10 cellular contexts compared by ENCODE assay signal in genomic region chr2:219499555-219499954, GRCh38. TPM values are rescaled to one million over a fixed set of nuclear protein-coding genes. Genes with fewer than 3 reads are reported as not detected.
A peak's percentile ranks its signal among the peaks of the same experiment; 100 is the strongest.
DNase-seq lines count a peak whose midpoint lies in the region; ATAC-seq, FAIRE-seq and TF ChIP-seq lines count a peak whose summit lies in the region.
"Had no signal": no experiment of that assay in that cellular context is flagged by ENCODE, and none has a peak within 500 bp of the region (broad histone marks: within the 10 kb centered on the region; RNA-seq: fewer than 3 reads in every experiment).

No MANE protein-coding gene starts in this region.

- peak overlapping the region; percentile 97 for H3K4me2 ChIP-seq in HepG2 (ENCODE audit: low read depth, low read length)

- peak overlapping the region; percentile 96 for H3K9ac ChIP-seq in HepG2 (ENCODE audit: insufficient read depth, low read depth, low read length)

- ATAC-seq in HepG2 (no peak), thoracic aorta (ENCODE audit: insufficient number of reproducible peaks, low FRiP score, low read depth) (no peak)

- H3K4me1 ChIP-seq in HepG2 (ENCODE audit: insufficient read depth, low read length) (peaks cover 56% of the 10 kb centered on the region), thoracic aorta (ENCODE audit: control insufficient read depth in 1 of 2, low read depth in 2 of 2) (peaks cover 21 to 46% of the 10 kb centered on the region in 2 donors)

- in situ Hi-C loops in HepG2 (cut with HindIII; ENCODE audit: extremely low pct_ligation_motif_present, low pct_unique_long_range_greater_than_20kb), result no loop called here

- peak overlapping the region; percentile 84 for H3K4me3 Mint-ChIP-seq in activated T-cell treated with anti-CD3 and anti-CD28 coated beads, Interleukin-2, amount 50 U/mL, for 24 hours
- H3K4me3 Mint-ChIP-seq in activated naive CD8-positive, alpha-beta T cell treated with anti-CD3 and anti-CD28 coated beads for 36 hours, result peak overlapping the region; percentile 94

- DNase-seq in activated T-cell treated with anti-CD3 and anti-CD28 coated beads, Interleukin-2, amount 50 U/mL, for 24 hours, result no peak
- DNase-seq in activated T-cell treated with anti-CD3 and anti-CD28 coated beads for 4 hours (no peak), HepG2 (ENCODE audit: low spot score) (no peak), thoracic aorta (ENCODE audit: low spot score) (no peak), RWPE1 (ENCODE audit: low spot score) (no peak)
- DNase-seq in activated naive CD8-positive, alpha-beta T cell treated with anti-CD3 and anti-CD28 coated beads for 36 hours, result no peak
- no peak for DNase-seq in central memory CD4-positive, alpha-beta T cell
- DNase-seq in stimulated activated CD4-positive, alpha-beta T cell treated with anti-CD3 and anti-CD28 coated beads, Interleukin-15, amount 100 ng/mL, for 24 hours, result no peak
- DNase-seq: activated effector memory CD4-positive, alpha-beta T cell treated with Interleukin-2 at 50 U/mL for 16 hours; NCI-H2171 had no signal

- WGBS in HepG2 (ENCODE audit: low lambda C conversion rate), result 4% methylated on average over 1 of the region's 1 CpG

- H3K9me3 Mint-ChIP-seq in activated T-cell treated with anti-CD3 and anti-CD28 coated beads, Interleukin-2, amount 50 U/mL, for 24 hours, result no peaks in the 10 kb centered on the region
- H3K9me3 Mint-ChIP-seq in activated naive CD8-positive, alpha-beta T cell treated with anti-CD3 and anti-CD28 coated beads for 36 hours, result no peaks in the 10 kb centered on the region

- H3K27ac ChIP-seq in HepG2 (ENCODE audit: extremely low read length, insufficient read depth, low read length) (peak overlapping the region; percentile 70), thoracic aorta (no peak overlapping the region), RWPE1 (no peak overlapping the region)

- CTCF ChIA-PET in HepG2 (lab: Yijun Ruan, JAX; ENCODE audit: low intra/inter-chr PET ratio, low total read pairs) (no interaction called here), RWPE1 (lab: Yijun Ruan, JAX) (interaction anchor here (2.8 kb wide), 1 partner anchor 10 kb away, joined by 14 read pairs; no protein-coding TSS in a partner anchor)

- H3K27me3 ChIP-seq in HepG2 (ENCODE audit: control insufficient read depth in 1 of 2, insufficient read depth in 2 of 2, low read length in 2 of 2) (peaks cover 6 to 31% of the 10 kb centered on the region in 2 experiments; a peak in 4 of 5 replicates), thoracic aorta (replicated peaks; ENCODE audit: insufficient read depth) (no peaks in the 10 kb centered on the region)

- FAIRE-seq in HepG2 (lab: Jason Lieb, UNC), result no peak

- H3K9me3 ChIP-seq in HepG2 (ENCODE audit: low read length), result no peaks in the 10 kb centered on the region
- H3K9me3 ChIP-seq in thoracic aorta, result no peaks in the 10 kb centered on the region

- POLR2A ChIA-PET in HepG2 (lab: Yijun Ruan, JAX), result interaction anchor here (1.2 to 4.4 kb wide), 4 partner anchors 11 to 98 kb away, joined by 5 to 94 read pairs (median 14); partner anchors contain the start of genes ASIC4 and STK11IP
- POLR2A ChIA-PET in RWPE1 (lab: Yijun Ruan, JAX; ENCODE audit: low non-redundant PET), result no interaction called here

- no peak overlapping the region for H2AFZ ChIP-seq in HepG2 (ENCODE audit: low read length)

- peaks cover 40% of the 10 kb centered on the region for H3K27me3 Mint-ChIP-seq in activated T-cell treated with anti-CD3 and anti-CD28 coated beads, Interleukin-2, amount 50 U/mL, for 24 hours
- peaks cover 39% of the 10 kb centered on the region for H3K27me3 Mint-ChIP-seq in activated naive CD8-positive, alpha-beta T cell treated with anti-CD3 and anti-CD28 coated beads for 36 hours

- peaks cover 42% of the 10 kb centered on the region for H3K4me1 Mint-ChIP-seq in activated T-cell treated with anti-CD3 and anti-CD28 coated beads, Interleukin-2, amount 50 U/mL, for 24 hours (ENCODE audit: low read depth)
- H3K4me1 Mint-ChIP-seq in activated naive CD8-positive, alpha-beta T cell treated with anti-CD3 and anti-CD28 coated beads for 36 hours, result peaks cover 31% of the 10 kb centered on the region

- peaks cover 7 to 14% of the 10 kb centered on the region in 2 experiments for H3K36me3 ChIP-seq in HepG2 (replicated peaks in 1 of 2; ENCODE audit: control insufficient read depth in 1 of 2, insufficient read depth in 2 of 2, low read length in 2 of 2)
- peaks cover 18% of the 10 kb centered on the region for H3K36me3 ChIP-seq in thoracic aorta

- no peak for TF ChIP-seq RAD21 in HepG2 (CRISPR knock-in tag; IDR thresholded peaks at IDR 0.05)

- H3K36me3 Mint-ChIP-seq in activated T-cell treated with anti-CD3 and anti-CD28 coated beads, Interleukin-2, amount 50 U/mL, for 24 hours (ENCODE audit: low read depth), result peaks cover 45% of the 10 kb centered on the region
- H3K36me3 Mint-ChIP-seq in activated naive CD8-positive, alpha-beta T cell treated with anti-CD3 and anti-CD28 coated beads for 36 hours, result peaks cover 12% of the 10 kb centered on the region

- TF ChIP-seq CTCF in HepG2 (CRISPR knock-in tag; IDR thresholded peaks at IDR 0.05) (no peak), thoracic aorta (IDR thresholded peaks at IDR 0.05) (no peak), RWPE1 (conservative IDR thresholded peaks at IDR 0.05; ENCODE audit: low read depth) (no peak)

- intact Hi-C loops in HepG2 (cut with micrococcal nuclease; ENCODE audit: unreplicated experiment), result loop anchor here (5.0 kb wide), 2 partner anchors 98 to 112 kb away; partner anchors contain the start of genes DNPEP and STK11IP

- no peaks in the 10 kb centered on the region for H4K20me1 ChIP-seq in HepG2 (ENCODE audit: insufficient read depth, low read length)

- no TSS peak for BruUV-seq in HepG2 (replicated peaks; lab: Mats Ljungman, UMichigan)

- H3K4me3 ChIP-seq in HepG2 (replicated peaks in 1 of 3; ENCODE audit: insufficient read depth in 1 of 3, low read depth in 2 of 3, low read length in 3 of 3) (peak overlapping the region; percentile 79 to 93 (median 89)), thoracic aorta (peak overlapping the region; percentile 84)

- TF ChIP-seq POLR2A in HepG2 (IDR thresholded peaks at IDR 0.05; ENCODE audit: insufficient read depth in 1 of 2, low read depth in 2 of 2, low read length in 2 of 2), result no peak

- TF ChIP-seq EP300 in HepG2 (IDR thresholded peaks at IDR 0.05; ENCODE audit: low read depth in 2 of 2, low read length in 2 of 2) (no peak), HepG2 (CRISPR knock-in tag; IDR thresholded peaks at IDR 0.05; ENCODE audit: borderline replicate concordance) (no peak)

- peaks cover 12% of the 10 kb centered on the region for H3K79me2 ChIP-seq in HepG2 (ENCODE audit: insufficient read depth, low read length)

- H3K27ac Mint-ChIP-seq in activated T-cell treated with anti-CD3 and anti-CD28 coated beads, Interleukin-2, amount 50 U/mL, for 24 hours, result peak overlapping the region; percentile 90
- H3K27ac Mint-ChIP-seq in activated naive CD8-positive, alpha-beta T cell treated with anti-CD3 and anti-CD28 coated beads for 36 hours, result peak overlapping the region; percentile 80

RNA-seq across cellular contexts. Expression of gene GMPPA, which starts 0.9 kb away (rescaled TPM):
- total RNA-seq in activated naive CD8-positive, alpha-beta T cell treated with anti-CD3 and anti-CD28 coated beads for 36 hours, result 10 to 100 TPM; 29.1 to 31.5 TPM
- total RNA-seq in HepG2 (2016; rRNA removed; fragmentation: Illumina TruSeq; extraction: Trizol) (81.1 and 88.7 TPM in 2 replicates), thoracic aorta (10 to 100 TPM; 30.5 to 56.5 TPM)
- total RNA-seq in HepG2 (2016; cell fraction: cytosol; rRNA removed; fragmentation: Illumina TruSeq; extraction: Trizol; ENCODE audit: low read depth), result 41.1 and 50.9 TPM in 2 replicates
- 81.2 and 82.9 TPM in 2 replicates for total RNA-seq in HepG2 (2016; cell fraction: insoluble cytoplasmic fraction; rRNA removed; fragmentation: Illumina TruSeq; extraction: Trizol)
- 59.8 and 79.0 TPM in 2 replicates for total RNA-seq in HepG2 (2016; cell fraction: membrane; rRNA removed; fragmentation: Illumina TruSeq; extraction: Trizol)
- total RNA-seq in HepG2 (2016; cell fraction: nucleus; rRNA removed; fragmentation: Illumina TruSeq; extraction: Trizol), result 39.6 and 46.3 TPM in 2 replicates
- polyA plus RNA-seq in HepG2 (2011; rRNA removed), result 106 and 115 TPM in 2 replicates
- polyA plus RNA-seq in HepG2 (2011; cell fraction: cytosol; rRNA removed), result 98.1 and 128 TPM in 2 replicates
- 123 and 155 TPM in 2 replicates for polyA plus RNA-seq in HepG2 (2011; cell fraction: nucleus; rRNA removed)
- polyA plus RNA-seq in HepG2 (2012), result 44.8 and 45.3 TPM in 2 replicates
- polyA plus RNA-seq in HepG2 (2016; cell fraction: cytosol; fragmentation: Illumina TruSeq; extraction: Trizol; ENCODE audit: low read depth), result 40.7 and 53.5 TPM in 2 replicates
- 88.1 and 98.3 TPM in 2 replicates for polyA plus RNA-seq in HepG2 (2016; cell fraction: insoluble cytoplasmic fraction; fragmentation: Illumina TruSeq; extraction: Trizol; ENCODE audit: low read depth)
- 54.7 and 71.1 TPM in 2 replicates for polyA plus RNA-seq in HepG2 (2016; cell fraction: membrane; fragmentation: Illumina TruSeq; extraction: Trizol; ENCODE audit: low read depth)
- polyA plus RNA-seq in HepG2 (2016; cell fraction: nucleus; fragmentation: Illumina TruSeq; extraction: Trizol; ENCODE audit: insufficient read depth, low read depth), result 87.2 and 90.5 TPM in 2 replicates
- polyA minus RNA-seq in HepG2 (2011; rRNA and poly(A)+ RNA removed; ENCODE audit: low replicate concordance), result 98.5 and 174 TPM in 2 replicates
- polyA minus RNA-seq in HepG2 (2011; cell fraction: cytosol; rRNA and poly(A)+ RNA removed), result 43.2 and 68.0 TPM in 2 replicates
- polyA minus RNA-seq in HepG2 (2011; cell fraction: nucleus; rRNA and poly(A)+ RNA removed), result 32.6 and 38.2 TPM in 2 replicates

RNA-seq across cellular contexts. Expression of gene ASIC4, which starts 14.7 kb away (rescaled TPM):
- not detected for total RNA-seq in activated naive CD8-positive, alpha-beta T cell treated with anti-CD3 and anti-CD28 coated beads for 36 hours
- total RNA-seq in HepG2 (2016; rRNA removed; fragmentation: Illumina TruSeq; extraction: Trizol), result not detected in 2 replicates
- total RNA-seq in HepG2 (2016; cell fraction: cytosol; rRNA removed; fragmentation: Illumina TruSeq; extraction: Trizol; ENCODE audit: low read depth), result not detected in 2 replicates
- not detected in 2 replicates for total RNA-seq in HepG2 (2016; cell fraction: insoluble cytoplasmic fraction; rRNA removed; fragmentation: Illumina TruSeq; extraction: Trizol)
- total RNA-seq in HepG2 (2016; cell fraction: membrane; rRNA removed; fragmentation: Illumina TruSeq; extraction: Trizol), result not detected in 2 replicates
- not detected in 2 replicates for total RNA-seq in HepG2 (2016; cell fraction: nucleus; rRNA removed; fragmentation: Illumina TruSeq; extraction: Trizol)
- 0.03 TPM in 2 replicates for polyA plus RNA-seq in HepG2 (2011; rRNA removed)
- 0.01 TPM in 1 of 2 replicates, not detected in the other for polyA plus RNA-seq in HepG2 (2011; cell fraction: cytosol; rRNA removed)
- 0.23 and 0.24 TPM in 2 replicates for polyA plus RNA-seq in HepG2 (2011; cell fraction: nucleus; rRNA removed)
- not detected in 2 replicates for polyA plus RNA-seq in HepG2 (2012)
- not detected in 2 replicates for polyA plus RNA-seq in HepG2 (2016; cell fraction: cytosol; fragmentation: Illumina TruSeq; extraction: Trizol; ENCODE audit: low read depth)
- not detected in 2 replicates for polyA plus RNA-seq in HepG2 (2016; cell fraction: insoluble cytoplasmic fraction; fragmentation: Illumina TruSeq; extraction: Trizol; ENCODE audit: low read depth)
- not detected in 2 replicates for polyA plus RNA-seq in HepG2 (2016; cell fraction: membrane; fragmentation: Illumina TruSeq; extraction: Trizol; ENCODE audit: low read depth)
- 0.16 TPM in 1 of 2 replicates, not detected in the other for polyA plus RNA-seq in HepG2 (2016; cell fraction: nucleus; fragmentation: Illumina TruSeq; extraction: Trizol; ENCODE audit: insufficient read depth, low read depth)
- polyA minus RNA-seq in HepG2 (2011; rRNA and poly(A)+ RNA removed; ENCODE audit: low replicate concordance), result 0.06 and 0.07 TPM in 2 replicates
- not detected in 2 replicates for polyA minus RNA-seq in HepG2 (2011; cell fraction: cytosol; rRNA and poly(A)+ RNA removed)
- 0.12 and 0.26 TPM in 2 replicates for polyA minus RNA-seq in HepG2 (2011; cell fraction: nucleus; rRNA and poly(A)+ RNA removed)
- total RNA-seq in thoracic aorta, result under 1 TPM in 1 of 2 donors, not detected in 1; 0.41 TPM

RNA-seq across cellular contexts. Expression of gene CHPF, which starts 44.1 kb away (rescaled TPM):
- total RNA-seq in activated naive CD8-positive, alpha-beta T cell treated with anti-CD3 and anti-CD28 coated beads for 36 hours, result 10 to 100 TPM; 21.9 to 23.9 TPM
- total RNA-seq in HepG2 (2016; rRNA removed; fragmentation: Illumina TruSeq; extraction: Trizol) (34.7 and 79.6 TPM in 2 replicates), thoracic aorta (100 to 1,000 TPM; 184 to 269 TPM)
- 21.6 and 22.1 TPM in 2 replicates for total RNA-seq in HepG2 (2016; cell fraction: cytosol; rRNA removed; fragmentation: Illumina TruSeq; extraction: Trizol; ENCODE audit: low read depth)
- total RNA-seq in HepG2 (2016; cell fraction: insoluble cytoplasmic fraction; rRNA removed; fragmentation: Illumina TruSeq; extraction: Trizol), result 36.0 and 80.8 TPM in 2 replicates
- total RNA-seq in HepG2 (2016; cell fraction: membrane; rRNA removed; fragmentation: Illumina TruSeq; extraction: Trizol), result 42.0 and 50.0 TPM in 2 replicates
- total RNA-seq in HepG2 (2016; cell fraction: nucleus; rRNA removed; fragmentation: Illumina TruSeq; extraction: Trizol), result 65.5 and 76.8 TPM in 2 replicates
- 111 and 171 TPM in 2 replicates for polyA plus RNA-seq in HepG2 (2011; rRNA removed)
- polyA plus RNA-seq in HepG2 (2011; cell fraction: cytosol; rRNA removed), result 120 and 244 TPM in 2 replicates
- polyA plus RNA-seq in HepG2 (2011; cell fraction: nucleus; rRNA removed), result 203 and 211 TPM in 2 replicates
- 115 and 161 TPM in 2 replicates for polyA plus RNA-seq in HepG2 (2012)
- 21.7 and 22.6 TPM in 2 replicates for polyA plus RNA-seq in HepG2 (2016; cell fraction: cytosol; fragmentation: Illumina TruSeq; extraction: Trizol; ENCODE audit: low read depth)
- 45.9 and 55.3 TPM in 2 replicates for polyA plus RNA-seq in HepG2 (2016; cell fraction: insoluble cytoplasmic fraction; fragmentation: Illumina TruSeq; extraction: Trizol; ENCODE audit: low read depth)
- 40.5 and 41.4 TPM in 2 replicates for polyA plus RNA-seq in HepG2 (2016; cell fraction: membrane; fragmentation: Illumina TruSeq; extraction: Trizol; ENCODE audit: low read depth)
- 139 and 143 TPM in 2 replicates for polyA plus RNA-seq in HepG2 (2016; cell fraction: nucleus; fragmentation: Illumina TruSeq; extraction: Trizol; ENCODE audit: insufficient read depth, low read depth)
- polyA minus RNA-seq in HepG2 (2011; rRNA and poly(A)+ RNA removed; ENCODE audit: low replicate concordance), result 12.1 and 292 TPM in 2 replicates
- polyA minus RNA-seq in HepG2 (2011; cell fraction: cytosol; rRNA and poly(A)+ RNA removed), result 137 and 143 TPM in 2 replicates
- polyA minus RNA-seq in HepG2 (2011; cell fraction: nucleus; rRNA and poly(A)+ RNA removed), result 45.4 and 47.0 TPM in 2 replicates

RNA-seq across cellular contexts. Expression of gene TMEM198, which starts 44.3 kb away (rescaled TPM):
- 1 to 10 TPM; 3.5 to 4.2 TPM for total RNA-seq in activated naive CD8-positive, alpha-beta T cell treated with anti-CD3 and anti-CD28 coated beads for 36 hours
- total RNA-seq in HepG2 (2016; rRNA removed; fragmentation: Illumina TruSeq; extraction: Trizol) (11.6 and 17.3 TPM in 2 replicates), thoracic aorta (1 to 10 TPM; 1.4 to 3.9 TPM)
- total RNA-seq in HepG2 (2016; cell fraction: cytosol; rRNA removed; fragmentation: Illumina TruSeq; extraction: Trizol; ENCODE audit: low read depth), result 12.3 and 16.3 TPM in 2 replicates
- total RNA-seq in HepG2 (2016; cell fraction: insoluble cytoplasmic fraction; rRNA removed; fragmentation: Illumina TruSeq; extraction: Trizol), result 10.7 and 17.8 TPM in 2 replicates
- total RNA-seq in HepG2 (2016; cell fraction: membrane; rRNA removed; fragmentation: Illumina TruSeq; extraction: Trizol), result 26.8 and 32.4 TPM in 2 replicates
- 9.3 and 11.7 TPM in 2 replicates for total RNA-seq in HepG2 (2016; cell fraction: nucleus; rRNA removed; fragmentation: Illumina TruSeq; extraction: Trizol)
- polyA plus RNA-seq in HepG2 (2011; rRNA removed), result 23.5 and 40.8 TPM in 2 replicates
- 43.6 and 52.1 TPM in 2 replicates for polyA plus RNA-seq in HepG2 (2011; cell fraction: cytosol; rRNA removed)
- polyA plus RNA-seq in HepG2 (2011; cell fraction: nucleus; rRNA removed), result 61.3 and 68.7 TPM in 2 replicates
- polyA plus RNA-seq in HepG2 (2012), result 41.3 and 49.8 TPM in 2 replicates
- 16.5 and 21.1 TPM in 2 replicates for polyA plus RNA-seq in HepG2 (2016; cell fraction: cytosol; fragmentation: Illumina TruSeq; extraction: Trizol; ENCODE audit: low read depth)
- 12.8 and 14.5 TPM in 2 replicates for polyA plus RNA-seq in HepG2 (2016; cell fraction: insoluble cytoplasmic fraction; fragmentation: Illumina TruSeq; extraction: Trizol; ENCODE audit: low read depth)
- polyA plus RNA-seq in HepG2 (2016; cell fraction: membrane; fragmentation: Illumina TruSeq; extraction: Trizol; ENCODE audit: low read depth), result 27.9 and 28.1 TPM in 2 replicates
- 17.1 and 19.3 TPM in 2 replicates for polyA plus RNA-seq in HepG2 (2016; cell fraction: nucleus; fragmentation: Illumina TruSeq; extraction: Trizol; ENCODE audit: insufficient read depth, low read depth)
- 2.1 and 67.2 TPM in 2 replicates for polyA minus RNA-seq in HepG2 (2011; rRNA and poly(A)+ RNA removed; ENCODE audit: low replicate concordance)
- 26.3 and 28.6 TPM in 2 replicates for polyA minus RNA-seq in HepG2 (2011; cell fraction: cytosol; rRNA and poly(A)+ RNA removed)
- 12.9 and 13.6 TPM in 2 replicates for polyA minus RNA-seq in HepG2 (2011; cell fraction: nucleus; rRNA and poly(A)+ RNA removed)
